ENCODE assay signal across 8 cellular contexts in the genomic region with DNA sequence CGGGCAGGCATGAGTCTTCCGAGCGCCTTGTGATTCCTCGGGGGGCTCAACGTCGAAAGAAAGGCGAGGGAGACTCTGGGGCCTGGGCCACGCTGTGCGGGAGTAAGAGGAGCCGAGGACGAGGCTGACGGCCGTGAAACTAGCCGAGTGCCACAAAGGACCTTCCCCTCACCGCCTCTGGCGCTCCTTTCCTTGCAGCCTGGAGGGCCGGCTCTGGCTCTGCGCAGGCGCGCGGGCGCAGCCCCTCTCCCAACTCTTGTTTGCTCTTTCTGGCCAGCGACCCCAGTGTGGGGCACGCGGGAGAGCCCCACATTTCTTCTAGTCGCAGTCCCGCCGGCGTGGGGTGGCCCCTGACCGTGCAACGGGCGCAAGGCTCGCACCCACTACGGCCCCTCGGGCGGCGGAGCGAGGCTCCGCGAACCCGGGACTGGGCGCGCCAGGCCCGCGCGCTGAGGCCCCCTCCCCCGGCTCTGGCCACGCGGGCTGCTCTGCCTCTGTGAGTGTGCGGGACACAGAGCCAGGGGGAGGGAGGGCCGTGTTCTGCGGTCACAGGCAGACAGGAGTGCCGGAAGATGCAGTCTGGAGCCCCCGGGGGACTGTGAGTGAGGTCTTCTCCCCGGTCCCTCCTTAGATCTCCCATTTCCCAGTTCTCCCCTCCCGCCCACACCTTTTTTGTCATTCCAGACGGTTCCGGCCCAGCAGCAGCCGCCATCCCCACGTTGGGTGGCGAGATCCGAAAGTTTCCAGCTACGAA. TPM values are rescaled to one million over a fixed set of nuclear protein-coding genes. Genes with fewer than 3 reads are reported as not detected.
DNase-seq lines count a peak whose midpoint lies in the region; ATAC-seq and TF ChIP-seq lines count a peak whose summit lies in the region.

No MANE protein-coding gene starts in this region.

- H4K20me1 ChIP-seq in Karpas-422 (ENCODE audit: insufficient read depth, low read depth, low read length) (peaks cover 15% of the 10 kb centered on the region), osteoblast (ENCODE audit: insufficient read depth, low read length) (peaks cover 27% of the 10 kb centered on the region)

- TF ChIP-seq CTCF in osteoblast (IDR thresholded peaks at IDR 0.05; ENCODE audit: extremely low read depth, low read depth, low read length) (no peak), upper lobe of left lung (IDR thresholded peaks at IDR 0.05) (no peak)

- no peaks in the 10 kb centered on the region for H3K9me2 ChIP-seq in Karpas-422 (replicated peaks; ENCODE audit: insufficient read depth, low read length)

- H3K27ac Mint-ChIP-seq in activated naive CD4-positive, alpha-beta T cell treated with anti-CD3 and anti-CD28 coated beads, Interleukin-2, amount 50 U/mL, for 24 hours, result peak overlapping the region; percentile 93

- in situ Hi-C loops in SK-MEL-5 (cut with HindIII; ENCODE audit: low pct_unique_long_range_greater_than_20kb, low sequenced_read_pairs), result no loop called here

- H3K4me2 ChIP-seq in Karpas-422 (ENCODE audit: low read depth, low read length, poor library complexity, severe bottlenecking) (peak overlapping the region; percentile 92), osteoblast (ENCODE audit: insufficient read depth, low read length) (peak overlapping the region; percentile 94)

- no peaks in the 10 kb centered on the region for H3K9me3 ChIP-seq in Karpas-422 (ENCODE audit: low read length)
- no peaks in the 10 kb centered on the region for H3K9me3 ChIP-seq in osteoblast (ENCODE audit: low read depth, low read length)
- H3K9me3 ChIP-seq in upper lobe of left lung, result no peaks in the 10 kb centered on the region

- ATAC-seq in upper lobe of left lung (ENCODE audit: low FRiP score in 2 of 2) (peak; percentile 25 to 65), GM21737 (IDR thresholded peaks at IDR 0.05; ENCODE audit: unreplicated experiment) (no peak)

- H3K79me2 ChIP-seq in Karpas-422 (ENCODE audit: low read length) (peaks cover 40% of the 10 kb centered on the region), osteoblast (ENCODE audit: insufficient read depth, low read length) (peaks cover 40% of the 10 kb centered on the region)

- no peak for TF ChIP-seq EP300 in upper lobe of left lung (IDR thresholded peaks at IDR 0.05)

- H3K4me1 Mint-ChIP-seq in activated naive CD4-positive, alpha-beta T cell treated with anti-CD3 and anti-CD28 coated beads, Interleukin-2, amount 50 U/mL, for 24 hours, result peaks cover 15% of the 10 kb centered on the region

- H2AFZ ChIP-seq in Karpas-422 (ENCODE audit: low read length) (no peak overlapping the region), osteoblast (ENCODE audit: low read length) (peak overlapping the region; percentile 81)

- DNase-seq in DMS153 treated with DMSO at 0.1 percent for 48 hours (lab: John Stamatoyannopoulos, UW; ENCODE audit: unreplicated experiment) (peak; percentile 11), Karpas-422 (peak; percentile 89), SK-MEL-5 (ENCODE audit: low read depth, low spot score) (peak; percentile 58), head of caudate nucleus (peak; percentile 30 to 87 (median 74)), osteoblast (ENCODE audit: insufficient read length, low spot score, missing footprints) (peak; percentile 86), upper lobe of left lung (peak; percentile 67 to 93)

- intact Hi-C loops in head of caudate nucleus (cut with DNase I), result loop anchor here (2.0 kb wide), 1 partner anchor 21 kb away; the partner anchor contains the start of genes ACO2 and PHF5A

- H3K27me3 ChIP-seq in Karpas-422 (ENCODE audit: low read length) (no peaks in the 10 kb centered on the region), osteoblast (ENCODE audit: insufficient read depth, low read length) (no peaks in the 10 kb centered on the region), upper lobe of left lung (no peaks in the 10 kb centered on the region)

- H3K9me3 Mint-ChIP-seq in activated naive CD4-positive, alpha-beta T cell treated with anti-CD3 and anti-CD28 coated beads, Interleukin-2, amount 50 U/mL, for 24 hours, result no peaks in the 10 kb centered on the region

- H3K4me3 Mint-ChIP-seq in activated naive CD4-positive, alpha-beta T cell treated with anti-CD3 and anti-CD28 coated beads, Interleukin-2, amount 50 U/mL, for 24 hours, result peak overlapping the region; percentile 95

- WGBS in upper lobe of left lung, 2 donors, result 1% methylated on average over 31 to 47 of the region's 63 CpGs

- H3K4me3 ChIP-seq in Karpas-422 (ENCODE audit: low read length) (peak overlapping the region; percentile 97), osteoblast (ENCODE audit: insufficient read depth, low read length) (peak overlapping the region; percentile 88), upper lobe of left lung (peak overlapping the region; percentile 84 to 100 (median 90))

- peak overlapping the region; percentile 96 for H3K9ac ChIP-seq in Karpas-422 (ENCODE audit: low read length)

- H3K36me3 Mint-ChIP-seq in activated naive CD4-positive, alpha-beta T cell treated with anti-CD3 and anti-CD28 coated beads, Interleukin-2, amount 50 U/mL, for 24 hours, result peaks cover 3% of the 10 kb centered on the region

- peak overlapping the region; percentile 96 for H3K27ac ChIP-seq in Karpas-422 (ENCODE audit: low read length)
- H3K27ac ChIP-seq in osteoblast (ENCODE audit: low read depth, low read length), result peak overlapping the region; percentile 98
- H3K27ac ChIP-seq in upper lobe of left lung, result peak overlapping the region; percentile 96 to 100 (median 96)

- H3K4me1 ChIP-seq in Karpas-422 (ENCODE audit: low read length) (peaks cover 32% of the 10 kb centered on the region), osteoblast (ENCODE audit: insufficient read depth, low read length) (peaks cover 17% of the 10 kb centered on the region), upper lobe of left lung (peaks cover 16 to 19% (median 18%) of the 10 kb centered on the region in 4 donors)

- no peaks in the 10 kb centered on the region for H3K27me3 Mint-ChIP-seq in activated naive CD4-positive, alpha-beta T cell treated with anti-CD3 and anti-CD28 coated beads, Interleukin-2, amount 50 U/mL, for 24 hours

- TF ChIP-seq POLR2A in upper lobe of left lung (IDR thresholded peaks at IDR 0.05), result peak in 1 of 4 donors; percentile 65

- H3K36me3 ChIP-seq in Karpas-422 (ENCODE audit: insufficient read depth, low read length), result peaks cover 11% of the 10 kb centered on the region
- H3K36me3 ChIP-seq in osteoblast (ENCODE audit: insufficient read depth, low read length), result peaks cover 6% of the 10 kb centered on the region
- H3K36me3 ChIP-seq in upper lobe of left lung, result peaks cover 0 to 7% (median 5%) of the 10 kb centered on the region in 4 donors

RNA-seq across cellular contexts. Expression of gene TOB2, which starts 1.0 kb away (rescaled TPM):
- 43.7 and 46.8 TPM in 2 replicates for total RNA-seq in Karpas-422 (2014; rRNA removed; shearing (Covaris generic); ENCODE audit: low replicate concordance)
- 19.9 and 23.4 TPM in 2 replicates for total RNA-seq in SK-MEL-5 (2014; rRNA removed; shearing (Covaris generic))
- polyA plus RNA-seq in SK-MEL-5 (2015; cell fraction: cytosol; rRNA removed), result 27.3 and 31.6 TPM in 2 replicates
- 20.5 and 31.5 TPM in 2 replicates for polyA plus RNA-seq in SK-MEL-5 (2015; cell fraction: nucleus; rRNA removed)
- 28.0 and 29.0 TPM in 2 replicates for total RNA-seq in osteoblast
- 10 to 100 TPM; 32.8 to 53.6 (median 50.1) TPM for total RNA-seq in upper lobe of left lung

RNA-seq across cellular contexts. Expression of gene PHF5A, which starts 20.9 kb away (rescaled TPM):
- total RNA-seq in Karpas-422 (2014; rRNA removed; shearing (Covaris generic); ENCODE audit: low replicate concordance), result 43.2 and 90.3 TPM in 2 replicates
- total RNA-seq in SK-MEL-5 (2014; rRNA removed; shearing (Covaris generic)), result 116 and 124 TPM in 2 replicates
- 79.5 and 112 TPM in 2 replicates for polyA plus RNA-seq in SK-MEL-5 (2015; cell fraction: cytosol; rRNA removed)
- polyA plus RNA-seq in SK-MEL-5 (2015; cell fraction: nucleus; rRNA removed), result 17.8 and 20.1 TPM in 2 replicates
- 27.7 and 38.4 TPM in 2 replicates for total RNA-seq in osteoblast
- 10 to 100 TPM in 5 of 6 donors, 1 to 10 TPM in 1; 9.4 to 49.3 (median 31.2) TPM for total RNA-seq in upper lobe of left lung

RNA-seq across cellular contexts. Expression of gene ACO2, which starts 21.3 kb away (rescaled TPM):
- 67.7 and 102 TPM in 2 replicates for total RNA-seq in Karpas-422 (2014; rRNA removed; shearing (Covaris generic); ENCODE audit: low replicate concordance)
- 128 and 133 TPM in 2 replicates for total RNA-seq in SK-MEL-5 (2014; rRNA removed; shearing (Covaris generic))
- 180 and 200 TPM in 2 replicates for polyA plus RNA-seq in SK-MEL-5 (2015; cell fraction: cytosol; rRNA removed)
- 75.7 and 81.4 TPM in 2 replicates for polyA plus RNA-seq in SK-MEL-5 (2015; cell fraction: nucleus; rRNA removed)
- total RNA-seq in osteoblast (57.9 and 60.4 TPM in 2 replicates), upper lobe of left lung (100 to 1,000 TPM in 1 of 6 donors, 10 to 100 TPM in 5; 51.3 to 102 (median 83.4) TPM)

Comparison
In these comparisons a context has a peak if more than half of its experiments do, and no peak if none do; other contexts are left out.
1. DNase-seq: peak in every context shown above with its lines; median percentile 89 in Karpas-422; 86 in osteoblast; 80 in upper lobe of left lung; 74 in head of caudate nucleus; 58 in SK-MEL-5; 11 in DMS153 treated with DMSO at 0.1 percent for 48 hours.